Comparison of ENCODE assay signal across 10 cellular contexts in the genomic region with DNA sequence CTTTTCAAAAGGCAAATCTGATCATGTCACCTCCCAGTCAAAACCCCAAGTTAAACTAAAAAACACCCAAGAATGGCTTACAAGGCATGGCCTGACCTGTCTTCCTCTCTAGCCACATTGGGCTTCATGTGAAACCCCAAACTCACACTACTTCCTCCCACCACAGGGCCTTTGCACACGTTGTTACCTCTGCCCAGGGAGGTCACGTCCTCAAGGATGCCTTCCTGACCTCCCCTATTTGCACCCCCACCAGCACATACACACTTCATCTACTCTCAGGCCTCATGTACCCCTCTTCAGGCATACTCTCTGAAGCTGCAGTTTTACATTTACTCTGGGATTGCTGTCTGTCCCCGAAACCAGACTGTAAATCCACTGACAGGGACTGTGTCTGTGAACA. TPM values are rescaled to one million over a fixed set of nuclear protein-coding genes. Genes with fewer than 3 reads are reported as not detected.
DNase-seq lines count a peak whose midpoint lies in the region; ATAC-seq and TF ChIP-seq lines count a peak whose summit lies in the region.
"Had no signal": no experiment of that assay in that cellular context is flagged by ENCODE, and none has a peak within 500 bp of the region (broad histone marks: within the 10 kb centered on the region; RNA-seq: fewer than 3 reads in every experiment).

No MANE protein-coding gene starts in this region.

- H3K36me3 Mint-ChIP-seq in CD14-positive monocyte (peaks cover 76 to 81% of the 10 kb centered on the region in 2 donors), HFFc6 (ENCODE audit: low read depth) (peaks cover 63% of the 10 kb centered on the region)
- H3K36me3 Mint-ChIP-seq in activated naive CD8-positive, alpha-beta T cell treated with anti-CD3 and anti-CD28 coated beads, Interleukin-2, amount 10 ng/mL, durations not matched to agents 7 days and 5 days, result peaks cover 54% of the 10 kb centered on the region
- H3K36me3 Mint-ChIP-seq in naive thymus-derived CD4-positive, alpha-beta T cell, result peaks cover 10 to 51% (median 21%) of the 10 kb centered on the region in 5 donors

- ATAC-seq in activated naive CD8-positive, alpha-beta T cell treated with anti-CD3 and anti-CD28 coated beads, Interleukin-2, amount 10 ng/mL, durations not matched to agents 7 days and 5 days (ENCODE audit: low read depth), result no peak
- no peak for ATAC-seq in naive thymus-derived CD4-positive, alpha-beta T cell
- ATAC-seq in omental fat pad (ENCODE audit: low FRiP score) (no peak), HG02870 (IDR thresholded peaks at IDR 0.05; ENCODE audit: unreplicated experiment) (no peak)

- DNase-seq in CD14-positive monocyte (ENCODE audit: low spot score) (no peak), HFFc6 (no peak), omental fat pad (ENCODE audit: low spot score) (no peak), HK-2 (ENCODE audit: unreplicated experiment) (no peak), cerebellum (ENCODE audit: low spot score) (no peak)
- DNase-seq in activated naive CD8-positive, alpha-beta T cell treated with anti-CD3 and anti-CD28 coated beads, Interleukin-2, amount 10 ng/mL, durations not matched to agents 7 days and 5 days, result no peak
- DNase-seq in naive thymus-derived CD4-positive, alpha-beta T cell, result no peak
- DNase-seq: midbrain, MV-4-11 had no signal

- peak overlapping the region; percentile 46 for H3K4me3 ChIP-seq in naive thymus-derived CD4-positive, alpha-beta T cell (ENCODE audit: low read length)

- TF ChIP-seq CTCF in CD14-positive monocyte (IDR thresholded peaks at IDR 0.05) (no peak), HFFc6 (IDR thresholded peaks at IDR 0.05) (no peak), omental fat pad (IDR thresholded peaks at IDR 0.05) (no peak)

- no peaks in the 10 kb centered on the region for H3K9me3 ChIP-seq in naive thymus-derived CD4-positive, alpha-beta T cell (ENCODE audit: control insufficient read depth in 2 of 3, low read length in 3 of 3)

- intact Hi-C loops in CD14-positive monocyte (cut with micrococcal nuclease), result no loop called here
- intact Hi-C loops in naive thymus-derived CD4-positive, alpha-beta T cell (cut with micrococcal nuclease), result loop anchor here in 1 of 2 donors (10.0 kb wide), 1 partner anchor 912 kb away; the partner anchor contains the start of gene WTAP

- H3K4me1 Mint-ChIP-seq in CD14-positive monocyte (peaks cover 79% of the 10 kb centered on the region), HFFc6 (ENCODE audit: low read depth) (peaks cover 70% of the 10 kb centered on the region)
- H3K4me1 Mint-ChIP-seq in activated naive CD8-positive, alpha-beta T cell treated with anti-CD3 and anti-CD28 coated beads, Interleukin-2, amount 10 ng/mL, durations not matched to agents 7 days and 5 days, result peaks cover 76% of the 10 kb centered on the region
- H3K4me1 Mint-ChIP-seq in naive thymus-derived CD4-positive, alpha-beta T cell, result peaks cover 72 to 100% (median 93%) of the 10 kb centered on the region in 7 donors

- H3K9me3 Mint-ChIP-seq in CD14-positive monocyte, result peaks cover 0 to 3% (median 0%) of the 10 kb centered on the region in 7 donors
- no peaks in the 10 kb centered on the region for H3K9me3 Mint-ChIP-seq in HFFc6
- H3K9me3 Mint-ChIP-seq in activated naive CD8-positive, alpha-beta T cell treated with anti-CD3 and anti-CD28 coated beads, Interleukin-2, amount 10 ng/mL, durations not matched to agents 7 days and 5 days, result no peaks in the 10 kb centered on the region
- H3K9me3 Mint-ChIP-seq in naive thymus-derived CD4-positive, alpha-beta T cell, result peaks cover 0 to 6% (median 0%) of the 10 kb centered on the region in 11 donors

- H3K27ac ChIP-seq in naive thymus-derived CD4-positive, alpha-beta T cell (ENCODE audit: low read depth, low read length), result peak overlapping the region; percentile 99

- no peaks in the 10 kb centered on the region for H3K27me3 ChIP-seq in naive thymus-derived CD4-positive, alpha-beta T cell (ENCODE audit: control insufficient read depth in 2 of 2, insufficient read depth in 2 of 2, low read length in 2 of 2)

- H3K27me3 Mint-ChIP-seq in CD14-positive monocyte (ENCODE audit: low read depth in 3 of 3) (no peaks in the 10 kb centered on the region), HFFc6 (ENCODE audit: insufficient read depth) (peaks cover 7% of the 10 kb centered on the region)
- no peaks in the 10 kb centered on the region for H3K27me3 Mint-ChIP-seq in activated naive CD8-positive, alpha-beta T cell treated with anti-CD3 and anti-CD28 coated beads, Interleukin-2, amount 10 ng/mL, durations not matched to agents 7 days and 5 days
- no peaks in the 10 kb centered on the region for H3K27me3 Mint-ChIP-seq in naive thymus-derived CD4-positive, alpha-beta T cell

- peaks cover 76 to 79% of the 10 kb centered on the region in 2 donors for H3K4me1 ChIP-seq in naive thymus-derived CD4-positive, alpha-beta T cell (ENCODE audit: control insufficient read depth in 2 of 2, insufficient read depth in 2 of 2, low read length in 2 of 2)

- CTCF ChIA-PET in naive thymus-derived CD4-positive, alpha-beta T cell (lab: Charles Lee), result interaction anchor here (0.5 to 0.7 kb wide), 2 partner anchors 147 to 222 kb away, joined by 3 read pairs; no protein-coding TSS in a partner anchor

- H3K36me3 ChIP-seq in naive thymus-derived CD4-positive, alpha-beta T cell (ENCODE audit: control insufficient read depth in 2 of 3, insufficient read depth in 3 of 3, low read length in 3 of 3), result peaks cover 0 to 11% (median 10%) of the 10 kb centered on the region in 3 experiments

- POLR2A ChIA-PET in activated naive CD8-positive, alpha-beta T cell treated with anti-CD3 and anti-CD28 coated beads, Interleukin-2, amount 10 ng/mL, durations not matched to agents 7 days and 5 days (lab: Charles Lee), result interaction anchor here (0.7 to 2.3 kb wide), 6 partner anchors 9 to 56 kb away, joined by 3 to 11 read pairs (median 8); no protein-coding TSS in a partner anchor
- POLR2A ChIA-PET in naive thymus-derived CD4-positive, alpha-beta T cell (lab: Charles Lee), result interaction anchor here (0.6 to 3.8 kb wide), 8 partner anchors 7 to 169 kb away, joined by 3 to 33 read pairs (median 8); no protein-coding TSS in a partner anchor

- H3K27ac Mint-ChIP-seq in CD14-positive monocyte (peak overlapping the region in 6 of 7 donors; percentile 23 to 85 (median 72)), HFFc6 (peak overlapping the region; percentile 60)
- peak overlapping the region; percentile 76 for H3K27ac Mint-ChIP-seq in activated naive CD8-positive, alpha-beta T cell treated with anti-CD3 and anti-CD28 coated beads, Interleukin-2, amount 10 ng/mL, durations not matched to agents 7 days and 5 days
- peak overlapping the region; percentile 74 to 98 (median 94) for H3K27ac Mint-ChIP-seq in naive thymus-derived CD4-positive, alpha-beta T cell

- peak overlapping the region; percentile 29 to 63 for H3K4me3 Mint-ChIP-seq in CD14-positive monocyte
- no peak overlapping the region for H3K4me3 Mint-ChIP-seq in HFFc6
- peak overlapping the region; percentile 88 for H3K4me3 Mint-ChIP-seq in activated naive CD8-positive, alpha-beta T cell treated with anti-CD3 and anti-CD28 coated beads, Interleukin-2, amount 10 ng/mL, durations not matched to agents 7 days and 5 days
- peak overlapping the region; percentile 21 to 99 (median 95) for H3K4me3 Mint-ChIP-seq in naive thymus-derived CD4-positive, alpha-beta T cell

RNA-seq across cellular contexts. Expression of gene EZR, which starts 6.1 kb away (rescaled TPM):
- polyA plus RNA-seq in CD14-positive monocyte, result 10 to 100 TPM; 86.3 to 95.8 TPM
- 100 to 1,000 TPM; 118 to 183 (median 178) TPM for total RNA-seq in HFFc6 (2021; fragmentation: NEBNext Ultra II Directional; extraction: Animal tissue kit (Norgen Biotek cat#: 25700))
- 100 to 1,000 TPM; 235 to 257 TPM for total RNA-seq in activated naive CD8-positive, alpha-beta T cell treated with anti-CD3 and anti-CD28 coated beads, Interleukin-2, amount 10 ng/mL, durations not matched to agents 7 days and 5 days
- total RNA-seq in naive thymus-derived CD4-positive, alpha-beta T cell, result 100 to 1,000 TPM; 132 to 201 (median 163) TPM
- polyA plus RNA-seq in naive thymus-derived CD4-positive, alpha-beta T cell, result 100 to 1,000 TPM; 115 to 140 TPM
- 100 to 1,000 TPM in 2 of 4 donors, 10 to 100 TPM in 2; 60.9 to 480 (median 251) TPM for total RNA-seq in omental fat pad
- total RNA-seq in cerebellum, result 47.4 TPM
